ENCODE assay signal across 2 cellular contexts in the genomic region with DNA sequence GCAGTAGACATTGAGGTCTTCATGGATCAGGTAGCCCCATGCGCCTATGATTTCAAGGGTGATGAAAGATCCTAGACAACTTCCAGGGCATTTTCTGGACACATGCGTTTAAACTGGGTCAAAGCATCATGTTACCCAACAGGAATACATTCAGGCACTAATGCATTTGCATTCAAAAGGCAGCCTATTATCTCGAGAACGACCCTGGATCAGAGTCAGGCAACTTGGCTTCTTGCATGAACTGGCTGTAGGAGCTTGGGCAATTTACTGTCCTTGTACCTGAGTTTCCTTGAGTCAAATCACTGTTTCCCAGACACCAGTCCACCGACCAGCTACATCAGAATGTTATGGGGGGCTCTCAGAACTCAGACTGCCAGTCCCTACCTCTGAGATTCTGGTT.
A peak's percentile ranks its signal among the peaks of the same experiment; 100 is the strongest.
TF ChIP-seq lines count a peak whose summit lies in the region.

No MANE protein-coding gene starts in this region.

TF ChIP-seq in GM23338, 12 proteins besides CTCF, POLR2A, EP300 and RAD21:
- TF ChIP-seq NANOG (IDR thresholded peaks at IDR 0.05; ENCODE audit: borderline replicate concordance) (peak; percentile 68), ZNF114 (CRISPR knock-in tag; IDR thresholded peaks at IDR 0.05) (no peak)
- TF ChIP-seq, protein P1, sequence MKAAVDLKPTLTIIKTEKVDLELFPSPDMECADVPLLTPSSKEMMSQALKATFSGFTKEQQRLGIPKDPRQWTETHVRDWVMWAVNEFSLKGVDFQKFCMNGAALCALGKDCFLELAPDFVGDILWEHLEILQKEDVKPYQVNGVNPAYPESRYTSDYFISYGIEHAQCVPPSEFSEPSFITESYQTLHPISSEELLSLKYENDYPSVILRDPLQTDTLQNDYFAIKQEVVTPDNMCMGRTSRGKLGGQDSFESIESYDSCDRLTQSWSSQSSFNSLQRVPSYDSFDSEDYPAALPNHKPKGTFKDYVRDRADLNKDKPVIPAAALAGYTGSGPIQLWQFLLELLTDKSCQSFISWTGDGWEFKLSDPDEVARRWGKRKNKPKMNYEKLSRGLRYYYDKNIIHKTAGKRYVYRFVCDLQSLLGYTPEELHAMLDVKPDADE (IDR thresholded peaks at IDR 0.05) = no peak
TF ChIP-seq in GM23338: peak in this region for 1.

TF ChIP-seq in H1, 55 proteins besides CTCF, POLR2A, EP300 and RAD21:
- TF ChIP-seq RNF2 (IDR thresholded peaks at IDR 0.05; ENCODE audit: borderline replicate concordance, low read depth, low read length, missing control alignments, poor library complexity, severe bottlenecking) = no peak
- TF ChIP-seq CBX8 (IDR thresholded peaks at IDR 0.05; ENCODE audit: borderline replicate concordance, low read depth, low read length) = no peak
- TF ChIP-seq RBBP5 (IDR thresholded peaks at IDR 0.05; ENCODE audit: borderline replicate concordance, low read depth, low read length) = no peak
- TF ChIP-seq, protein P2, sequence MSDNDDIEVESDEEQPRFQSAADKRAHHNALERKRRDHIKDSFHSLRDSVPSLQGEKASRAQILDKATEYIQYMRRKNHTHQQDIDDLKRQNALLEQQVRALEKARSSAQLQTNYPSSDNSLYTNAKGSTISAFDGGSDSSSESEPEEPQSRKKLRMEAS (IDR thresholded peaks at IDR 0.05) = no peak
- TF ChIP-seq SUZ12 (IDR thresholded peaks at IDR 0.05; ENCODE audit: low read length) = no peak
- TF ChIP-seq EGR1 (IDR thresholded peaks at IDR 0.05; ENCODE audit: borderline replicate concordance, low read depth, low read length) = no peak
- no peak for TF ChIP-seq BCL11A (IDR thresholded peaks at IDR 0.05; ENCODE audit: low read depth in 2 of 2, low read length in 2 of 2)
- no peak for TF ChIP-seq RFX5 (IDR thresholded peaks at IDR 0.05; ENCODE audit: borderline replicate concordance, low read depth, low read length)
- no peak for TF ChIP-seq SRF (IDR thresholded peaks at IDR 0.05; ENCODE audit: low read depth, low read length)
- no peak for TF ChIP-seq TAF7 (optimal IDR thresholded peaks at IDR 0.05; ENCODE audit: borderline replicate concordance, low read depth, low read length)
- TF ChIP-seq SP4 (IDR thresholded peaks at IDR 0.05; ENCODE audit: low read length) = no peak
- TF ChIP-seq, protein P3, sequence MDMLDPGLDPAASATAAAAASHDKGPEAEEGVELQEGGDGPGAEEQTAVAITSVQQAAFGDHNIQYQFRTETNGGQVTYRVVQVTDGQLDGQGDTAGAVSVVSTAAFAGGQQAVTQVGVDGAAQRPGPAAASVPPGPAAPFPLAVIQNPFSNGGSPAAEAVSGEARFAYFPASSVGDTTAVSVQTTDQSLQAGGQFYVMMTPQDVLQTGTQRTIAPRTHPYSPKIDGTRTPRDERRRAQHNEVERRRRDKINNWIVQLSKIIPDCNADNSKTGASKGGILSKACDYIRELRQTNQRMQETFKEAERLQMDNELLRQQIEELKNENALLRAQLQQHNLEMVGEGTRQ (IDR thresholded peaks at IDR 0.05; ENCODE audit: low read length) = no peak
- TF ChIP-seq GABPA (IDR thresholded peaks at IDR 0.05; ENCODE audit: borderline replicate concordance, insufficient read depth, low read length) = no peak
- TF ChIP-seq NRF1 (IDR thresholded peaks at IDR 0.05; ENCODE audit: low read depth, low read length) = no peak
- no peak for TF ChIP-seq SIN3A (conservative IDR thresholded peaks at IDR 0.05 in 1 of 2, IDR thresholded peaks at IDR 0.05 in 1 of 2; ENCODE audit: low read depth in 1 of 2, low read length in 2 of 2)
- TF ChIP-seq, protein P4, sequence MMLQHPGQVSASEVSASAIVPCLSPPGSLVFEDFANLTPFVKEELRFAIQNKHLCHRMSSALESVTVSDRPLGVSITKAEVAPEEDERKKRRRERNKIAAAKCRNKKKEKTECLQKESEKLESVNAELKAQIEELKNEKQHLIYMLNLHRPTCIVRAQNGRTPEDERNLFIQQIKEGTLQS (IDR thresholded peaks at IDR 0.05; ENCODE audit: insufficient read depth, low read depth, low read length) = no peak
- no peak for TF ChIP-seq RXRA (IDR thresholded peaks at IDR 0.05; ENCODE audit: insufficient read depth, low read depth, low read length)
- TF ChIP-seq CTBP2 (IDR thresholded peaks at IDR 0.05; ENCODE audit: borderline replicate concordance, insufficient read depth, insufficient read length, low read length) = no peak
